In the genomic region with DNA sequence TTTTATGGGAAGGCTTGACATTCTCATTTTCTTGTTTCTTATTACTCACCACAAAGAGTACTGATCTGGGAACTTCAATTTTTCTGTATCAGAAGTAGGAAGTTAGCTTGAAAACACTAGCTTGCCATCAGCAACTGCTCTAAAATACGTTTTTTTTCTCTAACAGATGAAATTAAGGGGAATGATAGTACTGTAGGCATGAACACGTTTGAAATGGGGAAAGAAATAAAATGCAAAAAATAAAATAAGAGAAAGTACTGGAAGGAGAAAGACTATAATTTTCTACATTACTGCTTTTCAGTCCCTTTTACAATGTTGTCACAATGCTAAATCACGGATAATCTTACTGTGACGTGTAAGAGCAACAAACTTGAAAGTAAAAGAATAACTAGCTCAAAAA, we compare ENCODE assay signal across 1 cellular context.
TF ChIP-seq lines count a peak whose summit lies in the region.

No MANE protein-coding gene starts in this region.

TF ChIP-seq in HepG2, 621 proteins besides CTCF, POLR2A, EP300 and RAD21:
- TF ChIP-seq TRIM24 (CRISPR knock-in tag; IDR thresholded peaks at IDR 0.05) (no peak), ATF2 (CRISPR knock-in tag; IDR thresholded peaks at IDR 0.05) (no peak), MEIS2 (CRISPR knock-in tag; IDR thresholded peaks at IDR 0.05) (no peak), DR1 (CRISPR knock-in tag; IDR thresholded peaks at IDR 0.05) (no peak), ZNF883 (CRISPR knock-in tag; IDR thresholded peaks at IDR 0.05; ENCODE audit: not compliant biosample characterization) (no peak), ATAD3A (CRISPR knock-in tag; IDR thresholded peaks at IDR 0.05) (no peak), ZNF335 (CRISPR knock-in tag; IDR thresholded peaks at IDR 0.05) (no peak), NFE2L1 (CRISPR knock-in tag; IDR thresholded peaks at IDR 0.05; ENCODE audit: borderline replicate concordance) (no peak), GPN1 (CRISPR knock-in tag; IDR thresholded peaks at IDR 0.05; ENCODE audit: borderline replicate concordance) (no peak), ZNF768 (CRISPR knock-in tag; IDR thresholded peaks at IDR 0.05) (no peak), ZNF782 (CRISPR knock-in tag; IDR thresholded peaks at IDR 0.05; ENCODE audit: borderline replicate concordance) (no peak), ZSCAN5A (CRISPR knock-in tag; IDR thresholded peaks at IDR 0.05; ENCODE audit: borderline replicate concordance) (no peak)
- TF ChIP-seq, protein P1, sequence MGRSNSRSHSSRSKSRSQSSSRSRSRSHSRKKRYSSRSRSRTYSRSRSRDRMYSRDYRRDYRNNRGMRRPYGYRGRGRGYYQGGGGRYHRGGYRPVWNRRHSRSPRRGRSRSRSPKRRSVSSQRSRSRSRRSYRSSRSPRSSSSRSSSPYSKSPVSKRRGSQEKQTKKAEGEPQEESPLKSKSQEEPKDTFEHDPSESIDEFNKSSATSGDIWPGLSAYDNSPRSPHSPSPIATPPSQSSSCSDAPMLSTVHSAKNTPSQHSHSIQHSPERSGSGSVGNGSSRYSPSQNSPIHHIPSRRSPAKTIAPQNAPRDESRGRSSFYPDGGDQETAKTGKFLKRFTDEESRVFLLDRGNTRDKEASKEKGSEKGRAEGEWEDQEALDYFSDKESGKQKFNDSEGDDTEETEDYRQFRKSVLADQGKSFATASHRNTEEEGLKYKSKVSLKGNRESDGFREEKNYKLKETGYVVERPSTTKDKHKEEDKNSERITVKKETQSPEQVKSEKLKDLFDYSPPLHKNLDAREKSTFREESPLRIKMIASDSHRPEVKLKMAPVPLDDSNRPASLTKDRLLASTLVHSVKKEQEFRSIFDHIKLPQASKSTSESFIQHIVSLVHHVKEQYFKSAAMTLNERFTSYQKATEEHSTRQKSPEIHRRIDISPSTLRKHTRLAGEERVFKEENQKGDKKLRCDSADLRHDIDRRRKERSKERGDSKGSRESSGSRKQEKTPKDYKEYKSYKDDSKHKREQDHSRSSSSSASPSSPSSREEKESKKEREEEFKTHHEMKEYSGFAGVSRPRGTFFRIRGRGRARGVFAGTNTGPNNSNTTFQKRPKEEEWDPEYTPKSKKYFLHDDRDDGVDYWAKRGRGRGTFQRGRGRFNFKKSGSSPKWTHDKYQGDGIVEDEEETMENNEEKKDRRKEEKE (IDR thresholded peaks at IDR 0.05): no peak
